In genomic region chrX:136711147-136711546, GRCh38 we compare ENCODE assay signal across 8 cellular contexts.
DNase-seq lines count a peak whose midpoint lies in the region; ATAC-seq and TF ChIP-seq lines count a peak whose summit lies in the region.

No MANE protein-coding gene starts in this region.

- H3K4me3 ChIP-seq in epithelial cell of proximal tubule (ENCODE audit: low read depth, low read length) = no peak overlapping the region

- ATAC-seq in GM21367 (IDR thresholded peaks at IDR 0.05; ENCODE audit: unreplicated experiment) = no peak
- ATAC-seq in GM18519 (IDR thresholded peaks at IDR 0.05; ENCODE audit: low FRiP score, unreplicated experiment) = no peak

- TF ChIP-seq CTCF in epithelial cell of proximal tubule (conservative IDR thresholded peaks at IDR 0.05; ENCODE audit: low read depth, low read length) = peak; percentile 62

- peak; percentile 56 for DNase-seq in Caki2 (ENCODE audit: low read depth)
- peak; percentile 31 for DNase-seq in H4 (ENCODE audit: low spot score)
- peak; percentile 21 for DNase-seq in SW480 (ENCODE audit: low spot score)
- DNase-seq in epithelial cell of proximal tubule (ENCODE audit: low read depth) = no peak
- peak; percentile 2 for DNase-seq in occipital lobe (lab: John Stamatoyannopoulos, UW)
- DNase-seq in COLO668 (lab: John Stamatoyannopoulos, UW; ENCODE audit: unreplicated experiment) = no peak

- in situ Hi-C loops in Caki2 (cut with HindIII; ENCODE audit: low pct_unique_long_range_greater_than_20kb, low sequenced_read_pairs) = no loop called here

Comparison
In these comparisons a context has a peak if more than half of its experiments do, and no peak if none do; other contexts are left out.
1. DNase-seq: peak in Caki2 (single experiment), H4 (single experiment), SW480 (single experiment) and occipital lobe (single experiment); none in epithelial cell of proximal tubule (single experiment) and COLO668 (single experiment).